13 cellular contexts compared by ENCODE assay signal in genomic region chr13:97274782-97275252, GRCh38. TPM values are rescaled to one million over a fixed set of nuclear protein-coding genes. Genes with fewer than 3 reads are reported as not detected.
DNase-seq lines count a peak whose midpoint lies in the region; ATAC-seq, FAIRE-seq and TF ChIP-seq lines count a peak whose summit lies in the region.
"Had no signal": no experiment of that assay in that cellular context is flagged by ENCODE, and none has a peak within 500 bp of the region (broad histone marks: within the 10 kb centered on the region; RNA-seq: fewer than 3 reads in every experiment).

No MANE protein-coding gene starts in this region.

- peaks cover 17% of the 10 kb centered on the region for H3K36me3 Mint-ChIP-seq in nephron (ENCODE audit: low read depth)
- H3K36me3 Mint-ChIP-seq in CD4-positive, alpha-beta T cell (ENCODE audit: low read depth), result peaks cover 40% of the 10 kb centered on the region
- H3K36me3 Mint-ChIP-seq in naive thymus-derived CD4-positive, alpha-beta T cell, result peaks cover 7 to 32% (median 23%) of the 10 kb centered on the region in 5 donors

- intact Hi-C loops in CD4-positive, alpha-beta T cell (cut with DNase I, micrococcal nuclease), result no loop called here
- intact Hi-C loops in naive thymus-derived CD4-positive, alpha-beta T cell (cut with micrococcal nuclease), result no loop called here

- no peak overlapping the region for H3K4me3 Mint-ChIP-seq in nephron
- H3K4me3 Mint-ChIP-seq in CD4-positive, alpha-beta T cell, result no peak overlapping the region
- H3K4me3 Mint-ChIP-seq in naive thymus-derived CD4-positive, alpha-beta T cell, result no peak overlapping the region
- H3K4me3 Mint-ChIP-seq: activated naive CD4-positive, alpha-beta T cell treated with anti-CD3 and anti-CD28 coated beads, Interleukin-2, amount 10 ng/mL, durations not matched to agents 7 days and 5 days had no signal

- POLR2A ChIA-PET in CD4-positive, alpha-beta T cell (lab: Charles Lee), result no interaction called here
- POLR2A ChIA-PET in naive thymus-derived CD4-positive, alpha-beta T cell (lab: Charles Lee), result no interaction called here

- peak; percentile 97 for FAIRE-seq in endometrium (lab: Jason Lieb, UNC)
- FAIRE-seq: TTC549 had no signal

- CTCF ChIA-PET in CD4-positive, alpha-beta T cell (lab: Charles Lee), result no interaction called here
- CTCF ChIA-PET in naive thymus-derived CD4-positive, alpha-beta T cell (lab: Charles Lee), result no interaction called here

- no peaks in the 10 kb centered on the region for H3K27me3 ChIP-seq in CD4-positive, alpha-beta T cell (ENCODE audit: control insufficient read depth, insufficient read depth, low read length)
- H3K27me3 ChIP-seq in naive thymus-derived CD4-positive, alpha-beta T cell (ENCODE audit: control insufficient read depth in 2 of 2, insufficient read depth in 2 of 2, low read length in 2 of 2), result no peaks in the 10 kb centered on the region

- H3K4me1 Mint-ChIP-seq in nephron, result peaks cover 34% of the 10 kb centered on the region
- H3K4me1 Mint-ChIP-seq in CD4-positive, alpha-beta T cell (ENCODE audit: low read depth), result peaks cover 68% of the 10 kb centered on the region
- peaks cover 5 to 76% (median 51%) of the 10 kb centered on the region in 7 donors for H3K4me1 Mint-ChIP-seq in naive thymus-derived CD4-positive, alpha-beta T cell
- H3K4me1 Mint-ChIP-seq: activated naive CD4-positive, alpha-beta T cell treated with anti-CD3 and anti-CD28 coated beads, Interleukin-2, amount 10 ng/mL, durations not matched to agents 7 days and 5 days had no signal

- ATAC-seq in CD4-positive, alpha-beta T cell (ENCODE audit: poor library complexity), result no peak
- ATAC-seq in naive thymus-derived CD4-positive, alpha-beta T cell, result no peak

- DNase-seq in AG10803 (ENCODE audit: low read depth) (peak; percentile 87), NCI-H226 (peak; percentile 37), NCI-H1048 (lab: John Stamatoyannopoulos, UW) (no peak), NCI-H524 treated with DMSO at 0.1 percent for 48 hours (lab: John Stamatoyannopoulos, UW) (no peak)
- DNase-seq in CD4-positive, alpha-beta T cell, result no peak
- DNase-seq in naive thymus-derived CD4-positive, alpha-beta T cell, result no peak
- DNase-seq: activated naive CD4-positive, alpha-beta T cell treated with anti-CD3 and anti-CD28 coated beads, Interleukin-2, amount 10 ng/mL, durations not matched to agents 7 days and 5 days; NCI-H748 treated with DMSO at 0.1 percent for 48 hours; posterior cingulate gyrus had no signal

- H3K9me3 ChIP-seq in CD4-positive, alpha-beta T cell (ENCODE audit: control insufficient read depth, low read length), result no peaks in the 10 kb centered on the region
- H3K9me3 ChIP-seq in naive thymus-derived CD4-positive, alpha-beta T cell (ENCODE audit: control insufficient read depth in 2 of 3, low read length in 3 of 3), result no peaks in the 10 kb centered on the region

- H3K9me3 Mint-ChIP-seq in nephron, result no peaks in the 10 kb centered on the region
- no peaks in the 10 kb centered on the region for H3K9me3 Mint-ChIP-seq in CD4-positive, alpha-beta T cell
- H3K9me3 Mint-ChIP-seq in naive thymus-derived CD4-positive, alpha-beta T cell, result peaks cover 0 to 3% (median 0%) of the 10 kb centered on the region in 11 donors
- H3K9me3 Mint-ChIP-seq: activated naive CD4-positive, alpha-beta T cell treated with anti-CD3 and anti-CD28 coated beads, Interleukin-2, amount 10 ng/mL, durations not matched to agents 7 days and 5 days had no signal

- no peaks in the 10 kb centered on the region for H3K27me3 Mint-ChIP-seq in nephron (ENCODE audit: low read depth)
- no peaks in the 10 kb centered on the region for H3K27me3 Mint-ChIP-seq in CD4-positive, alpha-beta T cell
- H3K27me3 Mint-ChIP-seq in naive thymus-derived CD4-positive, alpha-beta T cell, result no peaks in the 10 kb centered on the region
- H3K27me3 Mint-ChIP-seq: activated naive CD4-positive, alpha-beta T cell treated with anti-CD3 and anti-CD28 coated beads, Interleukin-2, amount 10 ng/mL, durations not matched to agents 7 days and 5 days had no signal

- no peaks in the 10 kb centered on the region for H3K4me1 ChIP-seq in naive thymus-derived CD4-positive, alpha-beta T cell (ENCODE audit: control insufficient read depth in 2 of 2, insufficient read depth in 2 of 2, low read length in 2 of 2)

- peaks cover 0 to 11% (median 0%) of the 10 kb centered on the region in 3 experiments for H3K36me3 ChIP-seq in naive thymus-derived CD4-positive, alpha-beta T cell (ENCODE audit: control insufficient read depth in 2 of 3, insufficient read depth in 3 of 3, low read length in 3 of 3)

- no peak overlapping the region for H3K27ac ChIP-seq in CD4-positive, alpha-beta T cell (ENCODE audit: low read depth, low read length)
- H3K27ac ChIP-seq in naive thymus-derived CD4-positive, alpha-beta T cell (ENCODE audit: low read depth, low read length), result no peak overlapping the region
- H3K27ac ChIP-seq: C4-2B had no signal

- H3K4me3 ChIP-seq in AG10803 (ENCODE audit: low read length), result no peak overlapping the region
- H3K4me3 ChIP-seq in naive thymus-derived CD4-positive, alpha-beta T cell (ENCODE audit: low read length), result no peak overlapping the region

- peak overlapping the region; percentile 59 to 90 (median 89) for H3K27ac Mint-ChIP-seq in nephron
- H3K27ac Mint-ChIP-seq in CD4-positive, alpha-beta T cell, result no peak overlapping the region
- no peak overlapping the region for H3K27ac Mint-ChIP-seq in naive thymus-derived CD4-positive, alpha-beta T cell
- H3K27ac Mint-ChIP-seq: activated naive CD4-positive, alpha-beta T cell treated with anti-CD3 and anti-CD28 coated beads, Interleukin-2, amount 10 ng/mL, durations not matched to agents 7 days and 5 days had no signal

- TF ChIP-seq CTCF in AG10803 (conservative IDR thresholded peaks at IDR 0.05; ENCODE audit: low read length) (no peak), nephron (IDR thresholded peaks at IDR 0.05; ENCODE audit: unreplicated experiment in 3 of 3) (no peak)
- TF ChIP-seq CTCF in CD4-positive, alpha-beta T cell (IDR thresholded peaks at IDR 0.05), result no peak

RNA-seq across cellular contexts. Expression of gene MBNL2, which starts 52.7 kb away (rescaled TPM):
- total RNA-seq in CD4-positive, alpha-beta T cell, result 10 to 100 TPM; 35.9 to 36.0 TPM
- 10 to 100 TPM; 13.4 to 28.6 (median 24.6) TPM for total RNA-seq in naive thymus-derived CD4-positive, alpha-beta T cell
- polyA plus RNA-seq in naive thymus-derived CD4-positive, alpha-beta T cell, result 10 to 100 TPM; 15.1 to 15.4 TPM

Comparison
In these comparisons a context has a peak if more than half of its experiments do, and no peak if none do; other contexts are left out.
1. DNase-seq: peak in AG10803 (single experiment) and NCI-H226 (single experiment); none in CD4-positive, alpha-beta T cell (0 of 10), NCI-H1048 (single experiment), naive thymus-derived CD4-positive, alpha-beta T cell (0 of 9) and NCI-H524 treated with DMSO at 0.1 percent for 48 hours (single experiment).
2. H3K27ac Mint-ChIP-seq: peak in nephron (3 of 3); none in CD4-positive, alpha-beta T cell (single experiment) and naive thymus-derived CD4-positive, alpha-beta T cell (0 of 9).